26 cellular contexts compared by ENCODE assay signal in the genomic region with DNA sequence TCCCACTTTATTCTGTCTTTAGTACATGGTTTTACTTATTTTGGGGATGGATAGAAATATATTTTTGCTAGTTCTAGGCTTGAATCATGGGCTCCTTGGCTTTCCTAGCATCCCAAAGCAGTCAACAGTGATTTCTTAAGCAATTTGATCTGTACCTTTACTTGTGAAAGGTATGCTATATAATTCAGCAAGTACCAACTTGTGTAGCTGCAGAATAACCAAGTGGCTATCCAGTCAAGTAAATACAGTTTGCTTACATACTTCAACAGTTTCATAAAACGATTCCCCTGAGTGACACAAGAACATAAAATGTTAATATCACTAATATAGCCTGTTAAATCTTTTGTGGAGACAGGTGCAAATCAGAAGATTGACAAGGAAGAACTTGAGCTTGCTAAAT.
"Had no signal": no experiment of that assay in that cellular context is flagged by ENCODE, and none has a peak within 500 bp of the region (broad histone marks: within the 10 kb centered on the region; RNA-seq: fewer than 3 reads in every experiment).

No MANE protein-coding gene starts in this region.

- H3K27ac Mint-ChIP-seq: dendritic cell treated with granulocyte-macrophage colony-stimulating factor and Interleukin-4, amounts not matched to agents 40 ng/mL and 50 ng/mL, for 4 days; endodermal cell; memory B cell; natural killer cell; type B pancreatic cell had no signal

- H3K4me1 Mint-ChIP-seq: memory B cell, natural killer cell had no signal

- H3K27ac ChIP-seq: colonic mucosa, ovary, right lobe of liver, stomach, thyroid gland had no signal

- H3K27me3 Mint-ChIP-seq: dendritic cell treated with granulocyte-macrophage colony-stimulating factor and Interleukin-4, amounts not matched to agents 40 ng/mL and 50 ng/mL, for 4 days; memory B cell; type B pancreatic cell had no signal

- H3K4me3 ChIP-seq: colonic mucosa, gastrocnemius medialis, lung, ovary, right lobe of liver, smooth muscle cell, stomach, thyroid gland had no signal

- H3K4me1 ChIP-seq: colonic mucosa, thyroid gland had no signal

- H3K9me3 ChIP-seq: colonic mucosa, gastrocnemius medialis, ovary, right lobe of liver, stomach, thyroid gland had no signal

- H3K27me3 ChIP-seq: colonic mucosa, gastrocnemius medialis, ovary, right lobe of liver, stomach, thyroid gland had no signal

- FAIRE-seq: endothelial cell of umbilical vein, keratinocyte, urothelium cell line had no signal

- H3K4me3 Mint-ChIP-seq: dendritic cell treated with granulocyte-macrophage colony-stimulating factor and Interleukin-4, amounts not matched to agents 40 ng/mL and 50 ng/mL, for 4 days; endodermal cell; memory B cell; natural killer cell; type B pancreatic cell had no signal

- H3K36me3 ChIP-seq: colonic mucosa, gastrocnemius medialis, ovary, right lobe of liver had no signal

- DNase-seq: colonic mucosa; effector CD8-positive, alpha-beta T cell; endodermal cell; gastrocnemius medialis; head of caudate nucleus; natural killer cell; occipital lobe; ovary; posterior cingulate gyrus; retina; right lobe of liver; stimulated activated CD4-positive, alpha-beta T cell treated with anti-CD3 and anti-CD28 coated beads, Interleukin-12 subunit alpha, Interleukin-12 subunit beta, amount 100 ng/mL, for 4 hours; stimulated activated CD4-positive, alpha-beta T cell treated with anti-CD3 and anti-CD28 coated beads, Interleukin-1b, Interleukin-23, amount 100 ng/mL, for 48 hours; stimulated activated CD4-positive, alpha-beta T cell treated with anti-CD3 and anti-CD28 coated beads, Interleukin-4, amount 100 ng/mL, for 1 hour; stimulated activated CD8-positive, alpha-beta memory T cell treated with anti-CD3 and anti-CD28 coated beads, Interleukin-4, amount 100 ng/mL, for 48 hours; stimulated activated naive CD4-positive, alpha-beta T cell treated with Interleukin-2 at 50 U/mL for 16 hours; stomach; thyroid gland had no signal

- H3K36me3 Mint-ChIP-seq: natural killer cell had no signal

- H3K9me3 Mint-ChIP-seq: dendritic cell treated with granulocyte-macrophage colony-stimulating factor and Interleukin-4, amounts not matched to agents 40 ng/mL and 50 ng/mL, for 4 days; endodermal cell; memory B cell; natural killer cell; type B pancreatic cell had no signal
